In genomic region chr22:23845661-23846469, GRCh38 we compare ENCODE assay signal across 14 cellular contexts. TPM values are rescaled to one million over a fixed set of nuclear protein-coding genes. Genes with fewer than 3 reads are reported as not detected.
A peak's percentile ranks its signal among the peaks of the same experiment; 100 is the strongest.
DNase-seq lines count a peak whose midpoint lies in the region; ATAC-seq, FAIRE-seq and TF ChIP-seq lines count a peak whose summit lies in the region.
"Had no signal": no experiment of that assay in that cellular context is flagged by ENCODE, and none has a peak within 500 bp of the region (broad histone marks: within the 10 kb centered on the region; RNA-seq: fewer than 3 reads in every experiment).

No MANE protein-coding gene starts in this region.

- intact Hi-C loops in natural killer cell (cut with micrococcal nuclease) (loop anchor here (5.0 kb wide), 3 partner anchors 79 to 304 kb away; partner anchors contain the start of gene CHCHD10), kidney (cut with DNase I) (loop anchor here (10.0 kb wide), 1 partner anchor 71 kb away; the partner anchor contains the start of gene MMP11), vagina (cut with DNase I) (loop anchor here (5.0 to 10.0 kb wide), 2 partner anchors 79 to 291 kb away; partner anchors contain the start of gene CHCHD10), Caco-2 (cut with micrococcal nuclease; ENCODE audit: unreplicated experiment) (loop anchor here (5.0 kb wide), 1 partner anchor 304 kb away; no protein-coding TSS in a partner anchor)

- no peak overlapping the region for H3K4me3 Mint-ChIP-seq in natural killer cell treated with Interleukin-12 subunit alpha and Interleukin-12 subunit beta and Interleukin-15 and Interleukin-18, amount 100 ng/mL, for 72 hours
- H3K4me3 Mint-ChIP-seq in natural killer cell (no peak overlapping the region), Caco-2 (ENCODE audit: unreplicated experiment) (no peak overlapping the region)
- H3K4me3 Mint-ChIP-seq: activated CD4-positive, alpha-beta memory T cell treated with anti-CD3 and anti-CD28 coated beads for 36 hours; activated naive CD8-positive, alpha-beta T cell treated with anti-CD3 and anti-CD28 coated beads, Interleukin-2, amount 50 U/mL, for 24 hours had no signal

- no peaks in the 10 kb centered on the region for H3K9me3 ChIP-seq in kidney (ENCODE audit: control insufficient read depth in 1 of 2, low read length in 2 of 2)
- no peaks in the 10 kb centered on the region for H3K9me3 ChIP-seq in vagina
- H3K9me3 ChIP-seq in tibial nerve: no peaks in the 10 kb centered on the region
- H3K9me3 ChIP-seq in Caco-2: no peaks in the 10 kb centered on the region
- H3K9me3 ChIP-seq: MG63 had no signal

- no peak for TF ChIP-seq EP300 in tibial nerve (IDR thresholded peaks at IDR 0.05)

- no peak for FAIRE-seq in kidney (lab: Jason Lieb, UNC)

- H3K27ac ChIP-seq in kidney (ENCODE audit: low read depth in 2 of 2, low read length in 2 of 2): no peak overlapping the region
- H3K27ac ChIP-seq in vagina: peak overlapping the region; percentile 30
- H3K27ac ChIP-seq in tibial nerve: peak overlapping the region in 2 of 4 donors; percentile 17 to 43
- H3K27ac ChIP-seq: GM23248 had no signal

- POLR2A ChIA-PET in Caco-2 (lab: Charles Lee): interaction anchor here (0.6 to 1.5 kb wide), 2 partner anchors 12 to 83 kb away, joined by 3 to 17 read pairs; partner anchors contain the start of gene SLC2A11

- H3K27me3 Mint-ChIP-seq in natural killer cell treated with Interleukin-12 subunit alpha and Interleukin-12 subunit beta and Interleukin-15 and Interleukin-18, amount 100 ng/mL, for 72 hours: peaks cover 0 to under 1% of the 10 kb centered on the region in 2 donors
- H3K27me3 Mint-ChIP-seq in natural killer cell (ENCODE audit: low read depth in 2 of 2): no peaks in the 10 kb centered on the region
- H3K27me3 Mint-ChIP-seq in Caco-2 (ENCODE audit: insufficient read depth, unreplicated experiment): no peaks in the 10 kb centered on the region
- H3K27me3 Mint-ChIP-seq: activated CD4-positive, alpha-beta memory T cell treated with anti-CD3 and anti-CD28 coated beads for 36 hours; activated naive CD8-positive, alpha-beta T cell treated with anti-CD3 and anti-CD28 coated beads, Interleukin-2, amount 50 U/mL, for 24 hours had no signal

- TF ChIP-seq CTCF in natural killer cell (IDR thresholded peaks at IDR 0.05): no peak
- no peak for TF ChIP-seq CTCF in kidney (IDR thresholded peaks at IDR 0.05; ENCODE audit: borderline replicate concordance, extremely low read depth, insufficient read depth)
- no peak for TF ChIP-seq CTCF in vagina (IDR thresholded peaks at IDR 0.05)
- TF ChIP-seq CTCF in tibial nerve (IDR thresholded peaks at IDR 0.05): no peak
- no peak for TF ChIP-seq CTCF in Caco-2 (IDR thresholded peaks at IDR 0.05; ENCODE audit: insufficient read depth in 1 of 2, low read depth in 1 of 2, low read length in 1 of 2, severe bottlenecking in 1 of 2, unreplicated experiment in 1 of 2)

- ATAC-seq in natural killer cell treated with Interleukin-12 subunit alpha and Interleukin-12 subunit beta and Interleukin-15 and Interleukin-18, amount 100 ng/mL, for 72 hours: no peak
- no peak for ATAC-seq in natural killer cell
- ATAC-seq: activated naive CD8-positive, alpha-beta T cell treated with anti-CD3 and anti-CD28 coated beads, Interleukin-2, amount 50 U/mL, for 24 hours had no signal

- no peaks in the 10 kb centered on the region for H3K9me3 Mint-ChIP-seq in natural killer cell treated with Interleukin-12 subunit alpha and Interleukin-12 subunit beta and Interleukin-15 and Interleukin-18, amount 100 ng/mL, for 72 hours
- H3K9me3 Mint-ChIP-seq in natural killer cell (no peaks in the 10 kb centered on the region), Caco-2 (ENCODE audit: unreplicated experiment) (no peaks in the 10 kb centered on the region)
- H3K9me3 Mint-ChIP-seq: activated CD4-positive, alpha-beta memory T cell treated with anti-CD3 and anti-CD28 coated beads for 36 hours; activated naive CD8-positive, alpha-beta T cell treated with anti-CD3 and anti-CD28 coated beads, Interleukin-2, amount 50 U/mL, for 24 hours had no signal

- CTCF ChIA-PET in Caco-2 (lab: Charles Lee): interaction anchor here (0.5 to 1.3 kb wide), 3 partner anchors 70 to 109 kb away, joined by 3 to 9 read pairs (median 3); no protein-coding TSS in a partner anchor

- DNase-seq in natural killer cell treated with Interleukin-12 subunit alpha and Interleukin-12 subunit beta and Interleukin-15 and Interleukin-18, amount 100 ng/mL, for 72 hours (ENCODE audit: low spot score): peak; percentile 41
- DNase-seq in natural killer cell: no peak
- DNase-seq in kidney: peak; percentile 66
- DNase-seq in vagina (ENCODE audit: extremely low spot score in 2 of 2): no peak
- no peak for DNase-seq in tibial nerve (ENCODE audit: low spot score in 2 of 2)
- no peak for DNase-seq in Caco-2
- DNase-seq: ACHN; activated naive CD8-positive, alpha-beta T cell treated with anti-CD3 and anti-CD28 coated beads, Interleukin-2, amount 50 U/mL, for 24 hours; effector memory CD4-positive, alpha-beta T cell; NCI-H510A; occipital lobe had no signal

- H3K9ac ChIP-seq in kidney (ENCODE audit: low read length in 2 of 2): no peak overlapping the region
- H3K9ac ChIP-seq: GM23248 had no signal

- TF ChIP-seq POLR2A in vagina (IDR thresholded peaks at IDR 0.05) (no peak), tibial nerve (IDR thresholded peaks at IDR 0.05) (no peak)

- H3K27me3 ChIP-seq in vagina: no peaks in the 10 kb centered on the region
- no peaks in the 10 kb centered on the region for H3K27me3 ChIP-seq in tibial nerve
- no peaks in the 10 kb centered on the region for H3K27me3 ChIP-seq in Caco-2 (replicated peaks; ENCODE audit: control insufficient read depth, insufficient read depth, low read length)
- H3K27me3 ChIP-seq: MG63 had no signal

- 74 to 79% methylated on average over 12 of the region's 12 CpGs for WGBS in tibial nerve, 2 donors

- H3K36me3 ChIP-seq in kidney (ENCODE audit: control insufficient read depth in 1 of 2, insufficient read depth in 2 of 2, low read length in 2 of 2) (no peaks in the 10 kb centered on the region), vagina (no peaks in the 10 kb centered on the region), tibial nerve (no peaks in the 10 kb centered on the region), Caco-2 (ENCODE audit: control insufficient read depth, insufficient read depth, low read length) (no peaks in the 10 kb centered on the region)
- H3K36me3 ChIP-seq: MG63 had no signal

- no TSS peak for BruUV-seq in Caco-2 (replicated peaks; lab: Mats Ljungman, UMichigan)

- H3K4me1 ChIP-seq in kidney (ENCODE audit: control insufficient read depth in 1 of 2, insufficient read depth in 1 of 2, low read depth in 1 of 2, low read length in 2 of 2) (peaks cover 0 to 27% of the 10 kb centered on the region in 2 donors), vagina (peaks cover 47% of the 10 kb centered on the region), tibial nerve (peaks cover 0 to 56% (median 10%) of the 10 kb centered on the region in 4 donors), Caco-2 (peaks cover 8% of the 10 kb centered on the region)

- H3K4me3 ChIP-seq in kidney (ENCODE audit: low read length in 2 of 2) (no peak overlapping the region), vagina (no peak overlapping the region), tibial nerve (no peak overlapping the region), Caco-2 (ENCODE audit: low read depth, low read length) (no peak overlapping the region)
- H3K4me3 ChIP-seq: GM23248, MG63 had no signal

- no peak overlapping the region for H3K27ac Mint-ChIP-seq in natural killer cell treated with Interleukin-12 subunit alpha and Interleukin-12 subunit beta and Interleukin-15 and Interleukin-18, amount 100 ng/mL, for 72 hours
- no peak overlapping the region for H3K27ac Mint-ChIP-seq in natural killer cell
- no peak overlapping the region for H3K27ac Mint-ChIP-seq in Caco-2 (ENCODE audit: unreplicated experiment)
- H3K27ac Mint-ChIP-seq: activated CD4-positive, alpha-beta memory T cell treated with anti-CD3 and anti-CD28 coated beads for 36 hours; activated naive CD8-positive, alpha-beta T cell treated with anti-CD3 and anti-CD28 coated beads, Interleukin-2, amount 50 U/mL, for 24 hours had no signal

- no peaks in the 10 kb centered on the region for H3K36me3 Mint-ChIP-seq in natural killer cell treated with Interleukin-12 subunit alpha and Interleukin-12 subunit beta and Interleukin-15 and Interleukin-18, amount 100 ng/mL, for 72 hours
- H3K36me3 Mint-ChIP-seq in natural killer cell: no peaks in the 10 kb centered on the region
- H3K36me3 Mint-ChIP-seq in Caco-2 (ENCODE audit: insufficient read depth, unreplicated experiment): peaks cover 6% of the 10 kb centered on the region
- H3K36me3 Mint-ChIP-seq: activated CD4-positive, alpha-beta memory T cell treated with anti-CD3 and anti-CD28 coated beads for 36 hours had no signal

- peaks cover 0 to 12% of the 10 kb centered on the region in 2 donors for H3K4me1 Mint-ChIP-seq in natural killer cell treated with Interleukin-12 subunit alpha and Interleukin-12 subunit beta and Interleukin-15 and Interleukin-18, amount 100 ng/mL, for 72 hours (ENCODE audit: low read depth in 2 of 2)
- H3K4me1 Mint-ChIP-seq in natural killer cell (peaks cover 0 to 13% of the 10 kb centered on the region in 2 donors), Caco-2 (ENCODE audit: low read depth, unreplicated experiment) (no peaks in the 10 kb centered on the region)

RNA-seq across cellular contexts. Expression of gene DERL3, which starts 7.1 kb away (rescaled TPM):
- total RNA-seq in natural killer cell treated with Interleukin-12 subunit alpha and Interleukin-12 subunit beta and Interleukin-15 and Interleukin-18, amount 100 ng/mL, for 72 hours: 10 to 100 TPM in 1 of 2 donors, 1 to 10 TPM in 1; 4.7 to 14.3 TPM
- total RNA-seq in natural killer cell (10 to 100 TPM in 1 of 3 donors, 1 to 10 TPM in 1, under 1 TPM in 1; 0.88 to 24.5 (median 1.3) TPM), kidney (24.7 TPM), vagina (0.25 TPM), tibial nerve (1 to 10 TPM in 1 of 4 donors, under 1 TPM in 1, not detected in 2; 0.60 to 2.3 TPM), Caco-2 (2022) (4.4 and 5.4 TPM in 2 replicates)
- 3.1 TPM for polyA plus RNA-seq in kidney (ENCODE audit: insufficient read depth, low read depth, low replicate concordance)

RNA-seq across cellular contexts. Expression of gene SLC2A11, which starts 11.8 kb away (rescaled TPM):
- total RNA-seq in natural killer cell treated with Interleukin-12 subunit alpha and Interleukin-12 subunit beta and Interleukin-15 and Interleukin-18, amount 100 ng/mL, for 72 hours: 10 to 100 TPM in 1 of 2 donors, 1 to 10 TPM in 1; 6.8 to 12.5 TPM
- total RNA-seq in natural killer cell: 10 to 100 TPM in 2 of 3 donors, 1 to 10 TPM in 1; 9.2 to 14.1 (median 11.8) TPM
- 28.9 TPM for total RNA-seq in kidney
- 23.7 TPM for polyA plus RNA-seq in kidney (ENCODE audit: insufficient read depth, low read depth, low replicate concordance)
- total RNA-seq in vagina: 4.9 TPM
- 10 to 100 TPM in 3 of 4 donors, 1 to 10 TPM in 1; 6.9 to 28.9 (median 13.4) TPM for total RNA-seq in tibial nerve
- 29.5 and 32.4 TPM in 2 replicates for total RNA-seq in Caco-2 (2022)

RNA-seq across cellular contexts. Expression of gene MIF, which starts 48.3 kb away (rescaled TPM):
- total RNA-seq in natural killer cell treated with Interleukin-12 subunit alpha and Interleukin-12 subunit beta and Interleukin-15 and Interleukin-18, amount 100 ng/mL, for 72 hours: 100 to 1,000 TPM; 495 to 579 TPM
- total RNA-seq in natural killer cell: 100 to 1,000 TPM; 115 to 182 (median 133) TPM
- total RNA-seq in kidney: 505 TPM
- polyA plus RNA-seq in kidney (ENCODE audit: insufficient read depth, low read depth, low replicate concordance): 1,211 TPM
- total RNA-seq in vagina: 638 TPM
- total RNA-seq in tibial nerve: 100 to 1,000 TPM; 160 to 481 (median 281) TPM
- 762 and 795 TPM in 2 replicates for total RNA-seq in Caco-2 (2022)

RNA-seq across cellular contexts. Expression of gene SMARCB1, which starts 59.1 kb away (rescaled TPM):
- total RNA-seq in natural killer cell treated with Interleukin-12 subunit alpha and Interleukin-12 subunit beta and Interleukin-15 and Interleukin-18, amount 100 ng/mL, for 72 hours: 100 to 1,000 TPM in 1 of 2 donors, 10 to 100 TPM in 1; 70.5 to 105 TPM
- total RNA-seq in natural killer cell (10 to 100 TPM; 56.3 to 76.9 (median 69.8) TPM), kidney (79.0 TPM), vagina (147 TPM), tibial nerve (10 to 100 TPM; 31.5 to 53.4 (median 43.8) TPM), Caco-2 (2022) (154 and 157 TPM in 2 replicates)
- polyA plus RNA-seq in kidney (ENCODE audit: insufficient read depth, low read depth, low replicate concordance): 68.7 TPM

Comparison
In these comparisons a context has a peak if more than half of its experiments do, and no peak if none do; other contexts are left out.
1. DNase-seq: peak in natural killer cell treated with Interleukin-12 subunit alpha and Interleukin-12 subunit beta and Interleukin-15 and Interleukin-18, amount 100 ng/mL, for 72 hours (single experiment) and kidney (single experiment); none in natural killer cell (single experiment), vagina (0 of 2), tibial nerve (0 of 2) and Caco-2 (0 of 2).